In genomic region chr14:102508410-102508773, GRCh38 we compare ENCODE assay signal across 1 cellular context.
TF ChIP-seq lines count a peak whose summit lies in the region.

No MANE protein-coding gene starts in this region.

TF ChIP-seq in SK-N-SH, 30 proteins besides CTCF, POLR2A, EP300 and RAD21 (continued from another document):
- no peak for TF ChIP-seq REST (IDR thresholded peaks at IDR 0.05; ENCODE audit: low read depth, low read length)
- no peak for TF ChIP-seq NRF1 (IDR thresholded peaks at IDR 0.05; ENCODE audit: low read depth, low read length)
- TF ChIP-seq POLR2AphosphoS5 (IDR thresholded peaks at IDR 0.05; ENCODE audit: low read depth, low read length): no peak
- no peak for TF ChIP-seq TEAD4 (IDR thresholded peaks at IDR 0.05; ENCODE audit: borderline replicate concordance, insufficient read depth)
- no peak for TF ChIP-seq YY1 (IDR thresholded peaks at IDR 0.05; ENCODE audit: low read depth)
- no peak for TF ChIP-seq ZBTB33 (IDR thresholded peaks at IDR 0.05; ENCODE audit: borderline replicate concordance, low read depth)
- TF ChIP-seq NFIC (IDR thresholded peaks at IDR 0.05; ENCODE audit: borderline replicate concordance): no peak
- no peak for TF ChIP-seq FOSL2 (IDR thresholded peaks at IDR 0.05; ENCODE audit: borderline replicate concordance, low read depth)
- TF ChIP-seq MAX (IDR thresholded peaks at IDR 0.05; ENCODE audit: low read depth): no peak
- no peak for TF ChIP-seq MXI1 (IDR thresholded peaks at IDR 0.05; ENCODE audit: low read depth, low read length)
- TF ChIP-seq SIN3A (IDR thresholded peaks at IDR 0.05; ENCODE audit: borderline replicate concordance, low read depth, low read length): no peak
- TF ChIP-seq FOXM1 (IDR thresholded peaks at IDR 0.05; ENCODE audit: low read depth): no peak
- no peak for TF ChIP-seq USF2 (IDR thresholded peaks at IDR 0.05; ENCODE audit: borderline replicate concordance, low read depth, low read length)
- TF ChIP-seq RFX5 (IDR thresholded peaks at IDR 0.05; ENCODE audit: low read length): no peak
- no peak for TF ChIP-seq CHD2 (IDR thresholded peaks at IDR 0.05; ENCODE audit: low read length, partially characterized antibody)
TF ChIP-seq in SK-N-SH: peak in this region for 0.
